1 cellular context compared by ENCODE assay signal in genomic region chr2:130376433-130377293, GRCh38.
TF ChIP-seq lines count a peak whose summit lies in the region.

No MANE protein-coding gene starts in this region.

TF ChIP-seq in GM12878, 131 proteins besides CTCF, POLR2A, EP300 and RAD21 (continued from another document and continues in another):
- TF ChIP-seq HSF1 (IDR thresholded peaks at IDR 0.05; ENCODE audit: low read depth, low read length) (no peak), TCF7 (IDR thresholded peaks at IDR 0.05; ENCODE audit: borderline replicate concordance) (no peak), ZNF592 (IDR thresholded peaks at IDR 0.05) (no peak), IRF3 (IDR thresholded peaks at IDR 0.05) (no peak), TCF3 (IDR thresholded peaks at IDR 0.05; ENCODE audit: borderline replicate concordance, insufficient read depth, low read depth, low read length) (no peak), NR2F1 (conservative IDR thresholded peaks at IDR 0.05) (peak; percentile 34; the same call in 1 of the 2 replicates), IKZF1 (conservative IDR thresholded peaks at IDR 0.05) (peak; percentile 85), FOS (IDR thresholded peaks at IDR 0.05; ENCODE audit: borderline replicate concordance, extremely low read depth, insufficient read length) (no peak), CHD2 (IDR thresholded peaks at IDR 0.05; ENCODE audit: borderline replicate concordance, low read depth, low read length) (no peak), YY1 (IDR thresholded peaks at IDR 0.05; ENCODE audit: low read depth, low read length) (no peak), RB1 (IDR thresholded peaks at IDR 0.05; ENCODE audit: borderline replicate concordance) (no peak), ZBTB33 (IDR thresholded peaks at IDR 0.05) (no peak), MEF2B (IDR thresholded peaks at IDR 0.05; ENCODE audit: partially characterized antibody, poor library complexity, severe bottlenecking) (peak; percentile 83), NFYA (IDR thresholded peaks at IDR 0.05; ENCODE audit: borderline replicate concordance, low read depth, low read length) (no peak), SMC3 (IDR thresholded peaks at IDR 0.05; ENCODE audit: borderline replicate concordance, low read length) (no peak; the same call in 1 of the 2 replicates), ASH2L (IDR thresholded peaks at IDR 0.05; ENCODE audit: borderline replicate concordance, low read depth) (no peak), CEBPZ (IDR thresholded peaks at IDR 0.05; ENCODE audit: low read depth, low read length) (no peak), ZBTB4 (CRISPR knock-in tag; IDR thresholded peaks at IDR 0.05) (no peak), JUND (IDR thresholded peaks at IDR 0.05; ENCODE audit: low read depth, low read length) (no peak), HDAC6 (IDR thresholded peaks at IDR 0.05; ENCODE audit: unreplicated experiment) (no peak), CREB1 (IDR thresholded peaks at IDR 0.05; ENCODE audit: low read depth) (peak; percentile 58; the same call in 1 of the 2 replicates), SMAD1 (IDR thresholded peaks at IDR 0.05; ENCODE audit: low read depth, partially characterized antibody) (no peak), ZNF687 (IDR thresholded peaks at IDR 0.05) (no peak), PKNOX1 (IDR thresholded peaks at IDR 0.05) (0 out of 2 replicates have a peak, but pooled peaks have one; percentile 29), ELK1 (IDR thresholded peaks at IDR 0.05; ENCODE audit: low read depth, low read length) (no peak; the same call in 1 of the 2 replicates), EED (IDR thresholded peaks at IDR 0.05; ENCODE audit: low read depth) (peak; percentile 69)
